ENCODE assay signal across 33 cellular contexts in genomic region chr22:49538006-49538405, GRCh38.
"Had no signal": no experiment of that assay in that cellular context is flagged by ENCODE, and none has a peak within 500 bp of the region (broad histone marks: within the 10 kb centered on the region; RNA-seq: fewer than 3 reads in every experiment).

No MANE protein-coding gene starts in this region.

- H3K27ac ChIP-seq: Peyer's patch, SJSA1 had no signal

- H3K9me3 Mint-ChIP-seq: activated CD4-positive, alpha-beta memory T cell treated with anti-CD3 and anti-CD28 coated beads, Interleukin-2, amount 10 ng/mL, durations not matched to agents 7 days and 5 days; activated naive CD4-positive, alpha-beta T cell treated with anti-CD3 and anti-CD28 coated beads, Interleukin-2, amount 50 U/mL, for 24 hours; activated naive CD8-positive, alpha-beta T cell treated with anti-CD3 and anti-CD28 coated beads, Interleukin-2, amount 50 U/mL, for 24 hours; central memory CD8-positive, alpha-beta T cell; T-helper 1 cell treated with Interleukin-12 subunit alpha and Interleukin-12 subunit beta and Interleukin-4 antibody, amounts not matched to agents 30 μg/mL and 1 μg/mL, for 36 hours; T-helper 2 cell treated with Interferon-gamma antibody and Interleukin-4, amounts not matched to agents 5 μg/mL and 100 μg/mL, for 36 hours had no signal

- H3K9me2 ChIP-seq: SK-N-SH had no signal

- H3K36me3 Mint-ChIP-seq: activated CD8-positive, alpha-beta memory T cell treated with anti-CD3 and anti-CD28 coated beads, Interleukin-2, amount 10 ng/mL, durations not matched to agents 7 days and 5 days; activated naive CD4-positive, alpha-beta T cell treated with anti-CD3 and anti-CD28 coated beads, Interleukin-2, amount 50 U/mL, for 24 hours; brain had no signal

- H3K4me1 ChIP-seq: Peyer's patch, SJSA1 had no signal

- H3K36me3 ChIP-seq: Peyer's patch, SJSA1 had no signal

- H3K4me3 ChIP-seq: K562, Peyer's patch, SJSA1 had no signal

- H3K9me3 ChIP-seq: Peyer's patch, SK-N-SH had no signal

- H3K27me3 ChIP-seq: Peyer's patch, SJSA1 had no signal

- H3K27ac Mint-ChIP-seq: activated CD4-positive, alpha-beta memory T cell treated with anti-CD3 and anti-CD28 coated beads, Interleukin-2, amount 10 ng/mL, durations not matched to agents 7 days and 5 days; activated CD4-positive, alpha-beta T cell treated with anti-CD3 and anti-CD28 coated beads for 36 hours; activated CD8-positive, alpha-beta memory T cell treated with anti-CD3 and anti-CD28 coated beads, Interleukin-2, amount 10 ng/mL, durations not matched to agents 7 days and 5 days; activated naive CD4-positive, alpha-beta T cell treated with anti-CD3 and anti-CD28 coated beads, Interleukin-2, amount 50 U/mL, for 24 hours; activated naive CD8-positive, alpha-beta T cell treated with anti-CD3 and anti-CD28 coated beads, Interleukin-2, amount 50 U/mL, for 24 hours; brain; T-helper 1 cell treated with Interleukin-12 subunit alpha and Interleukin-12 subunit beta and Interleukin-4 antibody, amounts not matched to agents 30 μg/mL and 1 μg/mL, for 36 hours; T-helper 2 cell treated with Interferon-gamma antibody and Interleukin-4, amounts not matched to agents 5 μg/mL and 100 μg/mL, for 36 hours had no signal

- H3K9ac ChIP-seq: SK-N-SH had no signal

- H3K4me2 ChIP-seq: SK-N-SH had no signal

- H3K4me1 Mint-ChIP-seq: activated CD4-positive, alpha-beta memory T cell treated with anti-CD3 and anti-CD28 coated beads, Interleukin-2, amount 10 ng/mL, durations not matched to agents 7 days and 5 days; activated CD4-positive, alpha-beta T cell treated with anti-CD3 and anti-CD28 coated beads for 36 hours; activated CD8-positive, alpha-beta memory T cell treated with anti-CD3 and anti-CD28 coated beads, Interleukin-2, amount 10 ng/mL, durations not matched to agents 7 days and 5 days; activated naive CD4-positive, alpha-beta T cell treated with anti-CD3 and anti-CD28 coated beads, Interleukin-2, amount 50 U/mL, for 24 hours; activated naive CD8-positive, alpha-beta T cell treated with anti-CD3 and anti-CD28 coated beads, Interleukin-2, amount 50 U/mL, for 24 hours; central memory CD8-positive, alpha-beta T cell had no signal

- DNase-seq: activated CD4-positive, alpha-beta memory T cell treated with anti-CD3 and anti-CD28 coated beads, Interleukin-2, amount 10 ng/mL, durations not matched to agents 7 days and 5 days; activated CD4-positive, alpha-beta T cell treated with anti-CD3 and anti-CD28 coated beads for 36 hours; activated CD4-positive, alpha-beta T cell treated with anti-CD3 and anti-CD28 coated beads, Interleukin-2, amount 50 U/mL, for 1 hour; activated CD8-positive, alpha-beta memory T cell treated with anti-CD3 and anti-CD28 coated beads for 24 hours; activated CD8-positive, alpha-beta memory T cell treated with anti-CD3 and anti-CD28 coated beads, Interleukin-2, amount 10 ng/mL, durations not matched to agents 7 days and 5 days; activated CD8-positive, alpha-beta memory T cell treated with anti-CD3 and anti-CD28 coated beads, Interleukin-2, amount 50 U/mL, for 48 hours; activated gamma-delta T cell; activated naive CD4-positive, alpha-beta T cell treated with Interleukin-2 at 50 U/mL for 16 hours; activated naive CD8-positive, alpha-beta T cell treated with anti-CD3 and anti-CD28 coated beads, Interleukin-2, amount 50 U/mL, for 24 hours; activated T-cell treated with anti-CD3 and anti-CD28 coated beads, Interleukin-2, amount 50 U/mL, for 48 hours; anterior cingulate cortex; NCI-H1105; NCI-H1417 treated with DMSO at 0.1 percent for 48 hours; NCI-H1694; NCI-H1930; NCI-H2081 treated with DMSO at 0.1 percent for 48 hours; NCI-H226; NCI-H446 treated with DMSO at 0.1 percent for 48 hours; NCI-H524; NK-92 treated with Interleukin-12 subunit alpha and Interleukin-12 subunit beta, amount 100 ng/mL, for 24 hours; PC-3; RPMI8226; SHP77 treated with DMSO at 0.1 percent for 48 hours; SK-N-SH had no signal

- ATAC-seq: activated CD4-positive, alpha-beta T cell treated with anti-CD3 and anti-CD28 coated beads for 36 hours; activated CD4-positive, CD25-positive, alpha-beta regulatory T cell treated with anti-CD3 and anti-CD28 coated beads, Interleukin-2, amount 50 U/mL, for 24 hours; activated CD8-positive, alpha-beta memory T cell treated with anti-CD3 and anti-CD28 coated beads, Interleukin-2, amount 10 ng/mL, durations not matched to agents 7 days and 5 days; activated naive CD8-positive, alpha-beta T cell treated with anti-CD3 and anti-CD28 coated beads, Interleukin-2, amount 50 U/mL, for 24 hours; K562; PC-3 had no signal

- H3K27me3 Mint-ChIP-seq: activated CD4-positive, alpha-beta memory T cell treated with anti-CD3 and anti-CD28 coated beads, Interleukin-2, amount 10 ng/mL, durations not matched to agents 7 days and 5 days; activated CD4-positive, alpha-beta T cell treated with anti-CD3 and anti-CD28 coated beads for 36 hours; activated CD8-positive, alpha-beta memory T cell treated with anti-CD3 and anti-CD28 coated beads, Interleukin-2, amount 10 ng/mL, durations not matched to agents 7 days and 5 days; activated naive CD4-positive, alpha-beta T cell treated with anti-CD3 and anti-CD28 coated beads, Interleukin-2, amount 50 U/mL, for 24 hours; activated naive CD8-positive, alpha-beta T cell treated with anti-CD3 and anti-CD28 coated beads, Interleukin-2, amount 50 U/mL, for 24 hours; central memory CD8-positive, alpha-beta T cell had no signal

- H3K4me3 Mint-ChIP-seq: activated CD4-positive, alpha-beta memory T cell treated with anti-CD3 and anti-CD28 coated beads, Interleukin-2, amount 10 ng/mL, durations not matched to agents 7 days and 5 days; activated CD4-positive, alpha-beta T cell treated with anti-CD3 and anti-CD28 coated beads for 36 hours; activated CD8-positive, alpha-beta memory T cell treated with anti-CD3 and anti-CD28 coated beads, Interleukin-2, amount 10 ng/mL, durations not matched to agents 7 days and 5 days; activated naive CD4-positive, alpha-beta T cell treated with anti-CD3 and anti-CD28 coated beads, Interleukin-2, amount 50 U/mL, for 24 hours; activated naive CD8-positive, alpha-beta T cell treated with anti-CD3 and anti-CD28 coated beads, Interleukin-2, amount 50 U/mL, for 24 hours; brain; central memory CD8-positive, alpha-beta T cell; T-helper 1 cell treated with Interleukin-12 subunit alpha and Interleukin-12 subunit beta and Interleukin-4 antibody, amounts not matched to agents 30 μg/mL and 1 μg/mL, for 36 hours; T-helper 2 cell treated with Interferon-gamma antibody and Interleukin-4, amounts not matched to agents 5 μg/mL and 100 μg/mL, for 36 hours had no signal
